In the genomic region with DNA sequence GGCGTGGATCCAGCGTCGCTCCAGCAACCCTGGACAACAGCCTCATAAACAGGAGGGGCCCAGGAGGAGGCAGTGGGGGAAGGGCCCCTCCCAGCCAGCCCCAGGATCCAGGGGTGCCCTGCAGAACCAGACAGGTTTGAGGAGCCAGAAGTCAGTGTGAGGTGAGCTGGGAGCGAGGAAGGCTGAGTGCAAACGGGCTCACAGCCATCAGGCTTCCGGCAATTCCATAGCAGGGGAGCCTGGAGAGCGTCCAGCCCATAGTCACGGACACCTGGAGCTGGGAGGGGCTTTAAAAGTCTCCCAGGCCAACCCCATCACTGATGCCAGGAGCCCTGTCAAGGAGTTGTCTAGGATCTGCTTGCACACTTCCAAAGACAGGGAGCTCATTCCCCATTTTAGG, we compare ENCODE assay signal across 16 cellular contexts.
A peak's percentile ranks its signal among the peaks of the same experiment; 100 is the strongest.
DNase-seq lines count a peak whose midpoint lies in the region; ATAC-seq, FAIRE-seq and TF ChIP-seq lines count a peak whose summit lies in the region.
"Had no signal": no experiment of that assay in that cellular context is flagged by ENCODE, and none has a peak within 500 bp of the region (broad histone marks: within the 10 kb centered on the region; RNA-seq: fewer than 3 reads in every experiment).

No MANE protein-coding gene starts in this region.

- peak overlapping the region; percentile 11 for H3K9ac ChIP-seq in keratinocyte (ENCODE audit: control insufficient read depth, extremely low read depth, insufficient read depth, low read length)
- H3K9ac ChIP-seq: BLaER1 treated with 17β-estradiol and CSF1 and Interleukin-3, amounts not matched to agents 10 nM and 100 nM; GM23248 had no signal

- H3K9me1 ChIP-seq in keratinocyte (ENCODE audit: control insufficient read depth, extremely low read depth, insufficient read depth, low read length): no peaks in the 10 kb centered on the region

- peak overlapping the region; percentile 42 for H2AFZ ChIP-seq in keratinocyte (ENCODE audit: control insufficient read depth, low read length)
- H2AFZ ChIP-seq: GM23248 had no signal

- no peak for ATAC-seq in GM18909 (IDR thresholded peaks at IDR 0.05; ENCODE audit: poor library complexity, unreplicated experiment)
- no peak for ATAC-seq in activated CD8-positive, alpha-beta T cell treated with anti-CD3 and anti-CD28 coated beads, Interleukin-2, amount 10 ng/mL, durations not matched to agents 7 days and 5 days
- ATAC-seq: HCT116 had no signal

- peaks cover 17% of the 10 kb centered on the region for H3K4me1 ChIP-seq in keratinocyte (ENCODE audit: control insufficient read depth, extremely low read depth, insufficient read depth, low read length)

- POLR2A ChIA-PET in activated CD8-positive, alpha-beta T cell treated with anti-CD3 and anti-CD28 coated beads, Interleukin-2, amount 10 ng/mL, durations not matched to agents 7 days and 5 days (lab: Charles Lee): no interaction called here

- CTCF ChIA-PET in activated CD8-positive, alpha-beta T cell treated with anti-CD3 and anti-CD28 coated beads, Interleukin-2, amount 10 ng/mL, durations not matched to agents 7 days and 5 days (lab: Charles Lee): no interaction called here

- DNase-seq in NCI-H2196 (lab: John Stamatoyannopoulos, UW; ENCODE audit: unreplicated experiment) (peak; percentile 5), NCI-H2196 treated with DMSO at 0.1 percent for 48 hours (lab: John Stamatoyannopoulos, UW; ENCODE audit: unreplicated experiment) (no peak), bronchial epithelial cell (ENCODE audit: low read depth) (peak; percentile 59), keratinocyte (ENCODE audit: low read depth, low spot score) (no peak), urothelium cell line (ENCODE audit: low spot score) (no peak)
- no peak for DNase-seq in activated CD8-positive, alpha-beta T cell treated with anti-CD3 and anti-CD28 coated beads, Interleukin-2, amount 10 ng/mL, durations not matched to agents 7 days and 5 days
- DNase-seq: ACHN; Calu3; CD4-positive, CD25-positive, alpha-beta regulatory T cell; DMS 273 treated with DMSO at 0.1 percent for 48 hours; GM23248 had no signal

- TF ChIP-seq CTCF in bronchial epithelial cell (IDR thresholded peaks at IDR 0.05; ENCODE audit: insufficient read depth, low read length, severe bottlenecking) (no peak), keratinocyte (optimal IDR thresholded peaks at IDR 0.05 in 1 of 3, IDR thresholded peaks at IDR 0.05 in 1 of 3, conservative IDR thresholded peaks at IDR 0.05 in 1 of 3; ENCODE audit: extremely low read depth in 1 of 3, insufficient read depth in 2 of 3, low read length in 3 of 3) (no peak)

- no peak for FAIRE-seq in bronchial epithelial cell (lab: Jason Lieb, UNC)
- peak; percentile 95 for FAIRE-seq in keratinocyte (lab: Jason Lieb, UNC)
- peak; percentile 77 for FAIRE-seq in urothelium cell line (lab: Jason Lieb, UNC)
- FAIRE-seq: H54 had no signal

- dilution Hi-C loops in keratinocyte (cut with MboI; ENCODE audit: extremely low pct_ligation_motif_present, low sequenced_read_pairs): no loop called here

- H4K20me1 ChIP-seq in keratinocyte (ENCODE audit: control insufficient read depth, extremely low read depth, insufficient read depth, low read length): no peaks in the 10 kb centered on the region
- H4K20me1 ChIP-seq: BLaER1 treated with 17β-estradiol and CSF1 and Interleukin-3, amounts not matched to agents 10 nM and 100 nM had no signal

- H3K27me3 ChIP-seq in bronchial epithelial cell (ENCODE audit: control insufficient read depth, insufficient read depth, low read length) (no peaks in the 10 kb centered on the region), keratinocyte (ENCODE audit: control insufficient read depth, extremely low read depth, insufficient read depth, low read length) (peaks cover 3% of the 10 kb centered on the region)
- H3K27me3 ChIP-seq: BLaER1 treated with 17β-estradiol and CSF1 and Interleukin-3, amounts not matched to agents 10 nM and 100 nM had no signal

- no peaks in the 10 kb centered on the region for H3K79me2 ChIP-seq in keratinocyte (ENCODE audit: control insufficient read depth, insufficient read depth, low read length)

- no peaks in the 10 kb centered on the region for H3K36me3 Mint-ChIP-seq in activated CD8-positive, alpha-beta T cell treated with anti-CD3 and anti-CD28 coated beads, Interleukin-2, amount 10 ng/mL, durations not matched to agents 7 days and 5 days (ENCODE audit: low read depth)
- H3K36me3 Mint-ChIP-seq: CD4-positive, CD25-positive, alpha-beta regulatory T cell had no signal

- no peak overlapping the region for H3K27ac ChIP-seq in keratinocyte (ENCODE audit: control insufficient read depth, insufficient read depth, low read length)
- H3K27ac ChIP-seq: BLaER1 treated with 17β-estradiol and CSF1 and Interleukin-3, amounts not matched to agents 10 nM and 100 nM; GM23248; HL-60 had no signal

- H3K4me2 ChIP-seq in keratinocyte (ENCODE audit: control insufficient read depth, extremely low read depth, insufficient read depth, low read depth, low read length): peak overlapping the region; percentile 49
- H3K4me2 ChIP-seq: BLaER1 treated with 17β-estradiol and CSF1 and Interleukin-3, amounts not matched to agents 10 nM and 100 nM had no signal

- no peaks in the 10 kb centered on the region for H3K4me1 Mint-ChIP-seq in activated CD8-positive, alpha-beta T cell treated with anti-CD3 and anti-CD28 coated beads, Interleukin-2, amount 10 ng/mL, durations not matched to agents 7 days and 5 days (ENCODE audit: low read depth)
- H3K4me1 Mint-ChIP-seq: CD4-positive, CD25-positive, alpha-beta regulatory T cell had no signal

- H3K27ac Mint-ChIP-seq in activated CD8-positive, alpha-beta T cell treated with anti-CD3 and anti-CD28 coated beads, Interleukin-2, amount 10 ng/mL, durations not matched to agents 7 days and 5 days: no peak overlapping the region
- H3K27ac Mint-ChIP-seq: CD4-positive, CD25-positive, alpha-beta regulatory T cell had no signal

- no peaks in the 10 kb centered on the region for H3K9me3 Mint-ChIP-seq in activated CD8-positive, alpha-beta T cell treated with anti-CD3 and anti-CD28 coated beads, Interleukin-2, amount 10 ng/mL, durations not matched to agents 7 days and 5 days (ENCODE audit: insufficient read depth)

- H3K36me3 ChIP-seq in bronchial epithelial cell (ENCODE audit: control insufficient read depth, insufficient read depth, low read length): no peaks in the 10 kb centered on the region
- H3K36me3 ChIP-seq in keratinocyte (ENCODE audit: control insufficient read depth in 2 of 2, extremely low read depth in 1 of 2, insufficient read depth in 2 of 2, low read length in 2 of 2): no peaks in the 10 kb centered on the region
- H3K36me3 ChIP-seq: BLaER1 treated with 17β-estradiol and CSF1 and Interleukin-3, amounts not matched to agents 10 nM and 100 nM had no signal

- no peaks in the 10 kb centered on the region for H3K27me3 Mint-ChIP-seq in activated CD8-positive, alpha-beta T cell treated with anti-CD3 and anti-CD28 coated beads, Interleukin-2, amount 10 ng/mL, durations not matched to agents 7 days and 5 days (ENCODE audit: low read depth)

- no peaks in the 10 kb centered on the region for H3K9me3 ChIP-seq in keratinocyte (ENCODE audit: control insufficient read depth, low read depth, low read length)
- H3K9me3 ChIP-seq: BLaER1 treated with 17β-estradiol and CSF1 and Interleukin-3, amounts not matched to agents 10 nM and 100 nM had no signal

- H3K4me3 ChIP-seq in bronchial epithelial cell (ENCODE audit: low read depth, low read length) (no peak overlapping the region), keratinocyte (ENCODE audit: control insufficient read depth in 2 of 3, extremely low read depth in 1 of 3, insufficient read depth in 2 of 3, low read depth in 1 of 3, low read length in 3 of 3) (no peak overlapping the region)
- H3K4me3 ChIP-seq: BLaER1 treated with 17β-estradiol and CSF1 and Interleukin-3, amounts not matched to agents 10 nM and 100 nM; GM23248 had no signal

- no peak overlapping the region for H3K4me3 Mint-ChIP-seq in activated CD8-positive, alpha-beta T cell treated with anti-CD3 and anti-CD28 coated beads, Interleukin-2, amount 10 ng/mL, durations not matched to agents 7 days and 5 days
- H3K4me3 Mint-ChIP-seq: CD4-positive, CD25-positive, alpha-beta regulatory T cell had no signal

Comparison
In these comparisons a context has a peak if more than half of its experiments do, and no peak if none do; other contexts are left out.
1. DNase-seq: peak in NCI-H2196 (single experiment) and bronchial epithelial cell (single experiment); none in NCI-H2196 treated with DMSO at 0.1 percent for 48 hours (single experiment), keratinocyte (single experiment), urothelium cell line (single experiment) and activated CD8-positive, alpha-beta T cell treated with anti-CD3 and anti-CD28 coated beads, Interleukin-2, amount 10 ng/mL, durations not matched to agents 7 days and 5 days (single experiment).